In genomic region chr17:2400877-2401425, GRCh38 we compare ENCODE assay signal across 8 cellular contexts. TPM values are rescaled to one million over a fixed set of nuclear protein-coding genes. Genes with fewer than 3 reads are reported as not detected.
DNase-seq lines count a peak whose midpoint lies in the region; ATAC-seq and TF ChIP-seq lines count a peak whose summit lies in the region.

TSS of gene MNT (minus strand) at chr17:2401060. CDS start at chr17:2400712, 348 bp downstream.

- DNase-seq in DMS79 treated with DMSO at 0.1 percent for 48 hours (lab: John Stamatoyannopoulos, UW): peak; percentile 91
- DNase-seq in Kasumi-1 (lab: John Stamatoyannopoulos, UW): peak; percentile 69 to 71
- peak; percentile 92 for DNase-seq in RPMI8226
- peak; percentile 94 for DNase-seq in activated T-helper 2 cell treated with anti-CD3 and anti-CD28 coated beads, Interferon-gamma antibody, Interleukin-2, Interleukin-4, amounts not matched to agents 10 μg/mL and 5 μg/mL and 100 μg/mL, durations not matched to agents 14 hours and 24 hours and 36 hours (ENCODE audit: low spot score)
- peak; percentile 96 for DNase-seq in fibroblast of pulmonary artery (ENCODE audit: low read depth)
- peak; percentile 94 for DNase-seq in stimulated activated naive CD4-positive, alpha-beta T cell treated with Interleukin-2 at 50 U/mL for 16 hours (lab: John Stamatoyannopoulos, UW)

- no peaks in the 10 kb centered on the region for H3K9me3 Mint-ChIP-seq in activated T-helper 2 cell treated with anti-CD3 and anti-CD28 coated beads, Interferon-gamma antibody, Interleukin-2, Interleukin-4, amounts not matched to agents 10 μg/mL and 5 μg/mL and 100 μg/mL, durations not matched to agents 14 hours and 24 hours and 36 hours
- H3K9me3 Mint-ChIP-seq in nephron: no peaks in the 10 kb centered on the region

- peak within 1 kb of the TSS; percentile 98 for H3K4me3 Mint-ChIP-seq in activated T-helper 2 cell treated with anti-CD3 and anti-CD28 coated beads, Interferon-gamma antibody, Interleukin-2, Interleukin-4, amounts not matched to agents 10 μg/mL and 5 μg/mL and 100 μg/mL, durations not matched to agents 14 hours and 24 hours and 36 hours (ENCODE audit: low read depth)
- H3K4me3 Mint-ChIP-seq in nephron: peak within 1 kb of the TSS; percentile 89 to 99 (median 99)

- no peaks in the 10 kb centered on the region for H3K27me3 Mint-ChIP-seq in activated T-helper 2 cell treated with anti-CD3 and anti-CD28 coated beads, Interferon-gamma antibody, Interleukin-2, Interleukin-4, amounts not matched to agents 10 μg/mL and 5 μg/mL and 100 μg/mL, durations not matched to agents 14 hours and 24 hours and 36 hours (ENCODE audit: low read depth)
- peaks cover 4% of the 10 kb centered on the region for H3K27me3 Mint-ChIP-seq in nephron (ENCODE audit: low read depth)

- peaks cover 42% of the 10 kb centered on the region for H3K4me1 Mint-ChIP-seq in activated T-helper 2 cell treated with anti-CD3 and anti-CD28 coated beads, Interferon-gamma antibody, Interleukin-2, Interleukin-4, amounts not matched to agents 10 μg/mL and 5 μg/mL and 100 μg/mL, durations not matched to agents 14 hours and 24 hours and 36 hours (ENCODE audit: low read depth)
- peaks cover 41% of the 10 kb centered on the region for H3K4me1 Mint-ChIP-seq in nephron

- peak within 1 kb of the TSS; percentile 97 for H3K4me3 ChIP-seq in fibroblast of pulmonary artery (replicated peaks; ENCODE audit: low read depth, low read length)

- intact Hi-C loops in activated T-helper 2 cell treated with anti-CD3 and anti-CD28 coated beads, Interferon-gamma antibody, Interleukin-2, Interleukin-4, amounts not matched to agents 10 μg/mL and 5 μg/mL and 100 μg/mL, durations not matched to agents 14 hours and 24 hours and 36 hours (cut with micrococcal nuclease): loop anchor here (1.0 to 5.0 kb wide), 5 partner anchors 9 to 529 kb away; partner anchors contain the start of genes PAFAH1B1, SMG6 and SRR

- H3K36me3 Mint-ChIP-seq in activated T-helper 2 cell treated with anti-CD3 and anti-CD28 coated beads, Interferon-gamma antibody, Interleukin-2, Interleukin-4, amounts not matched to agents 10 μg/mL and 5 μg/mL and 100 μg/mL, durations not matched to agents 14 hours and 24 hours and 36 hours (ENCODE audit: low read depth): peaks cover 8% of the 10 kb centered on the region
- H3K36me3 Mint-ChIP-seq in nephron (ENCODE audit: low read depth): no peaks in the 10 kb centered on the region

- no peak for TF ChIP-seq CTCF in fibroblast of pulmonary artery (IDR thresholded peaks at IDR 0.05; ENCODE audit: low read length, missing control alignments)
- no peak for TF ChIP-seq CTCF in nephron (IDR thresholded peaks at IDR 0.05; ENCODE audit: unreplicated experiment in 3 of 3)

- peak within 1 kb of the TSS; percentile 99 for H3K27ac Mint-ChIP-seq in activated T-helper 2 cell treated with anti-CD3 and anti-CD28 coated beads, Interferon-gamma antibody, Interleukin-2, Interleukin-4, amounts not matched to agents 10 μg/mL and 5 μg/mL and 100 μg/mL, durations not matched to agents 14 hours and 24 hours and 36 hours
- peak within 1 kb of the TSS; percentile 98 to 99 (median 98) for H3K27ac Mint-ChIP-seq in nephron

- ATAC-seq in GM21825 (IDR thresholded peaks at IDR 0.05; ENCODE audit: unreplicated experiment): peak; percentile 34

RNA-seq across cellular contexts. Expression of gene MNT, which starts in this region (rescaled TPM):
- 28.1 and 30.4 TPM in 2 replicates for total RNA-seq in activated T-helper 2 cell treated with anti-CD3 and anti-CD28 coated beads, Interferon-gamma antibody, Interleukin-2, Interleukin-4, amounts not matched to agents 10 μg/mL and 5 μg/mL and 100 μg/mL, durations not matched to agents 14 hours and 24 hours and 36 hours

Comparison
In these comparisons a context has a peak if more than half of its experiments do, and no peak if none do; other contexts are left out.
1. Peak in every context shown above with its lines: DNase-seq, ATAC-seq and H3K4me3 ChIP-seq.